In the genomic region with DNA sequence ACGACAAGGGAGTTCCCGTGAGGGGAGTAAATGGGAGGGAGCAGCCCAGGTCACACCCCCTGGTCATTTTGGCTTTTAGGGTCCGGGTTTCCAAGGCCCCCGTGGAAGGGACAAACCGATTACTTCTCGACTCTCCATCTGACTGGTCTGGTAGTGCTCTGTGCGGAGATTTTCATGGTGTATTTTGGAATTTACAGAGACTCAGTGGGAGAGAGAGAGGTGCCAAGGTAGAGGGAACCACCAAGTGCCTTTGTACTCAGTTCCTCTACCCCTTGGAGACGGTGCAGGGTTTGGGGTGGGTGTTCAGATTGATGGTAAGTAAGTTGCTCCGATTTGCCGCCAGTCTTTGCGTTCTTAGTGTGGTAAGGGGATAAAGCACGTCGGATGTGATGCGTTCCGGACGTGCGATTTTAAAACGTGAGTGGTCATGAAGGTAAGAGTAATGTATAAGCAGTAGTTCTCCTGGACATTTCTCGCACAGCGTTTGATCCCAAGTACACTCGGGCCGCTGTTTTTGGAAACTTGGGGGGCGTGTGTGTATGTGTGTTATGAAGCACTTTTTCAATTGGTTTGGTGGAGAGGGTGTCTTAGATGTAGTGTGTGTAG, we compare ENCODE assay signal across 8 cellular contexts. TPM values are rescaled to one million over a fixed set of nuclear protein-coding genes. Genes with fewer than 3 reads are reported as not detected.
DNase-seq lines count a peak whose midpoint lies in the region; ATAC-seq and TF ChIP-seq lines count a peak whose summit lies in the region.

No MANE protein-coding gene starts in this region.

- peak overlapping the region; percentile 80 for H3K4me3 ChIP-seq in hepatocyte
- H3K4me3 ChIP-seq in skin epidermis = peak overlapping the region; percentile 71 to 95 (median 82)

- H3K9me2 ChIP-seq in hepatocyte (replicated peaks; ENCODE audit: insufficient read depth) = no peaks in the 10 kb centered on the region

- peak; percentile 6 for ATAC-seq in HG03103 (IDR thresholded peaks at IDR 0.05; ENCODE audit: low read depth, unreplicated experiment)
- ATAC-seq in HG03442 (IDR thresholded peaks at IDR 0.05; ENCODE audit: unreplicated experiment) = no peak

- peak overlapping the region; percentile 24 for H2AFZ ChIP-seq in hepatocyte

- H3K9me3 ChIP-seq in hepatocyte (ENCODE audit: low read depth) = no peaks in the 10 kb centered on the region

- WGBS in adipose tissue, 3 donors = 0 to 1% (median 1%) methylated on average over 23 of the region's 23 CpGs
- under 1% methylated on average over 23 of the region's 23 CpGs for WGBS in hepatocyte (ENCODE audit: low lambda C conversion rate, missing lambda C conversion rate)

- H3K36me3 ChIP-seq in hepatocyte (replicated peaks; ENCODE audit: insufficient read depth, low read depth) = no peaks in the 10 kb centered on the region

- peak overlapping the region; percentile 77 for H3K4me2 ChIP-seq in hepatocyte

- peak overlapping the region; percentile 95 for H3K27ac ChIP-seq in adipose tissue (ENCODE audit: low read depth, low read length)
- H3K27ac ChIP-seq in hepatocyte = peak overlapping the region; percentile 98
- peak overlapping the region; percentile 90 to 99 (median 96) for H3K27ac ChIP-seq in skin epidermis

- H3K4me1 ChIP-seq in hepatocyte (ENCODE audit: insufficient read depth) = peaks cover 20% of the 10 kb centered on the region

- H4K20me1 ChIP-seq in hepatocyte (ENCODE audit: insufficient read depth, poor library complexity, severe bottlenecking) = peaks cover 46% of the 10 kb centered on the region

- TF ChIP-seq CTCF in hepatocyte (IDR thresholded peaks at IDR 0.05; ENCODE audit: poor library complexity) = no peak

- peaks cover 52% of the 10 kb centered on the region for H3K79me2 ChIP-seq in hepatocyte

- H3K27me3 ChIP-seq in hepatocyte = no peaks in the 10 kb centered on the region

- DNase-seq in NK-92 treated with Interleukin-12 subunit alpha and Interleukin-12 subunit beta, amount 100 ng/mL, for 24 hours (lab: John Stamatoyannopoulos, UW) = peak; percentile 21
- DNase-seq in NK-92 (lab: John Stamatoyannopoulos, UW; ENCODE audit: unreplicated experiment) = no peak
- peak; percentile 57 for DNase-seq in RKO (ENCODE audit: low spot score)
- DNase-seq in hepatocyte (ENCODE audit: low spot score) = peak; percentile 28

RNA-seq across cellular contexts. Expression of a gene that starts 0.7 kb away (rescaled TPM):
- 10 to 100 TPM in 2 of 3 donors, 1 to 10 TPM in 1; 7.7 to 14.1 (median 11.0) TPM for polyA plus RNA-seq in adipose tissue
- 97.0 and 113 TPM in 2 replicates for total RNA-seq in hepatocyte
- polyA plus RNA-seq in hepatocyte = 39.1 and 43.3 TPM in 2 replicates
